Comparison of ENCODE assay signal across 25 cellular contexts in genomic region chr6:20606831-20607230, GRCh38.
DNase-seq lines count a peak whose midpoint lies in the region; TF ChIP-seq lines count a peak whose summit lies in the region.
"Had no signal": no experiment of that assay in that cellular context is flagged by ENCODE, and none has a peak within 500 bp of the region (broad histone marks: within the 10 kb centered on the region; RNA-seq: fewer than 3 reads in every experiment).

No MANE protein-coding gene starts in this region.

- no peak overlapping the region for H3K4me3 Mint-ChIP-seq in activated CD4-positive, alpha-beta T cell treated with anti-CD3 and anti-CD28 coated beads, Interleukin-2, amount 10 ng/mL, durations not matched to agents 7 days and 5 days
- H3K4me3 Mint-ChIP-seq: CD14-positive monocyte; CD8-positive, alpha-beta memory T cell; IgD-negative memory B cell had no signal

- no peak for TF ChIP-seq CTCF in fibroblast of villous mesenchyme (IDR thresholded peaks at IDR 0.05; ENCODE audit: insufficient read depth, low read depth, low read length)
- no peak for TF ChIP-seq CTCF in retinal pigment epithelial cell (conservative IDR thresholded peaks at IDR 0.05; ENCODE audit: low read depth, low read length)

- H3K27ac Mint-ChIP-seq in activated CD4-positive, alpha-beta T cell treated with anti-CD3 and anti-CD28 coated beads, Interleukin-2, amount 10 ng/mL, durations not matched to agents 7 days and 5 days: no peak overlapping the region
- H3K27ac Mint-ChIP-seq: CD14-positive monocyte, IgD-negative memory B cell had no signal

- H3K9me3 Mint-ChIP-seq in activated CD4-positive, alpha-beta T cell treated with anti-CD3 and anti-CD28 coated beads, Interleukin-2, amount 10 ng/mL, durations not matched to agents 7 days and 5 days: peaks cover 6% of the 10 kb centered on the region

- H3K36me3 Mint-ChIP-seq in activated CD4-positive, alpha-beta T cell treated with anti-CD3 and anti-CD28 coated beads, Interleukin-2, amount 10 ng/mL, durations not matched to agents 7 days and 5 days (ENCODE audit: low read depth): peaks cover 21% of the 10 kb centered on the region

- H3K27me3 Mint-ChIP-seq in activated CD4-positive, alpha-beta T cell treated with anti-CD3 and anti-CD28 coated beads, Interleukin-2, amount 10 ng/mL, durations not matched to agents 7 days and 5 days: no peaks in the 10 kb centered on the region
- H3K27me3 Mint-ChIP-seq: IgD-negative memory B cell had no signal

- no peak overlapping the region for H3K4me3 ChIP-seq in fibroblast of villous mesenchyme (ENCODE audit: low read depth, low read length)
- H3K4me3 ChIP-seq in retinal pigment epithelial cell (ENCODE audit: low read length): no peak overlapping the region
- H3K4me3 ChIP-seq: GM12878, Peyer's patch had no signal

- CTCF ChIA-PET in activated CD4-positive, alpha-beta T cell treated with anti-CD3 and anti-CD28 coated beads, Interleukin-2, amount 10 ng/mL, durations not matched to agents 7 days and 5 days (lab: Charles Lee): no interaction called here

- POLR2A ChIA-PET in activated CD4-positive, alpha-beta T cell treated with anti-CD3 and anti-CD28 coated beads, Interleukin-2, amount 10 ng/mL, durations not matched to agents 7 days and 5 days (lab: Charles Lee): no interaction called here

- no peaks in the 10 kb centered on the region for H3K4me1 Mint-ChIP-seq in activated CD4-positive, alpha-beta T cell treated with anti-CD3 and anti-CD28 coated beads, Interleukin-2, amount 10 ng/mL, durations not matched to agents 7 days and 5 days
- H3K4me1 Mint-ChIP-seq: CD14-positive monocyte had no signal

- DNase-seq in DMS 273 (lab: John Stamatoyannopoulos, UW; ENCODE audit: unreplicated experiment): peak; percentile 53
- DNase-seq in DMS 273 treated with DMSO at 0.1 percent for 48 hours (lab: John Stamatoyannopoulos, UW): no peak
- DNase-seq in NCI-H82 treated with DMSO at 0.1 percent for 48 hours (lab: John Stamatoyannopoulos, UW; ENCODE audit: unreplicated experiment): peak; percentile 100
- DNase-seq in fibroblast of villous mesenchyme (ENCODE audit: low read depth): peak; percentile 50
- peak; percentile 47 for DNase-seq in retinal pigment epithelial cell (ENCODE audit: low read depth)
- no peak for DNase-seq in Kasumi-1 (lab: John Stamatoyannopoulos, UW)
- no peak for DNase-seq in NCI-H69 (lab: John Stamatoyannopoulos, UW)
- DNase-seq in activated CD4-positive, alpha-beta T cell treated with anti-CD3 and anti-CD28 coated beads, Interleukin-2, amount 10 ng/mL, durations not matched to agents 7 days and 5 days: no peak
- DNase-seq: ACHN; BE2C; CD8-positive, alpha-beta memory T cell; DMS53; GDM1; HCEC 1CT; NCI-H1105; NCI-H1436 treated with DMSO at 0.1 percent for 48 hours; NCI-H187 treated with DMSO at 0.1 percent for 48 hours; NCI-H510A; NCI-H774; Peyer's patch; SHP77 treated with DMSO at 0.1 percent for 48 hours; T-helper 1 cell had no signal

Comparison
In these comparisons a context has a peak if more than half of its experiments do, and no peak if none do; other contexts are left out.
1. DNase-seq: peak in DMS 273 (single experiment), NCI-H82 treated with DMSO at 0.1 percent for 48 hours (single experiment), fibroblast of villous mesenchyme (single experiment) and retinal pigment epithelial cell (single experiment); none in DMS 273 treated with DMSO at 0.1 percent for 48 hours (single experiment), Kasumi-1 (0 of 2), NCI-H69 (single experiment) and activated CD4-positive, alpha-beta T cell treated with anti-CD3 and anti-CD28 coated beads, Interleukin-2, amount 10 ng/mL, durations not matched to agents 7 days and 5 days (single experiment).